ENCODE assay signal across 9 cellular contexts in genomic region chr13:68304287-68304893, GRCh38.
DNase-seq lines count a peak whose midpoint lies in the region; ATAC-seq, FAIRE-seq and TF ChIP-seq lines count a peak whose summit lies in the region.
"Had no signal": no experiment of that assay in that cellular context is flagged by ENCODE, and none has a peak within 500 bp of the region (broad histone marks: within the 10 kb centered on the region; RNA-seq: fewer than 3 reads in every experiment).

No MANE protein-coding gene starts in this region.

- intact Hi-C loops in colonic mucosa (cut with DNase I): no loop called here

- FAIRE-seq in G401.6 (lab: Jason Lieb, UNC): peak; percentile 96

- no peaks in the 10 kb centered on the region for H3K36me3 Mint-ChIP-seq in naive thymus-derived CD8-positive, alpha-beta T cell

- H3K4me1 ChIP-seq in colonic mucosa: no peaks in the 10 kb centered on the region

- no peak overlapping the region for H3K9ac ChIP-seq in colonic mucosa (ENCODE audit: low read depth in 2 of 2, low read length in 2 of 2)

- no peak for ATAC-seq in naive thymus-derived CD8-positive, alpha-beta T cell

- H3K27me3 ChIP-seq in H7 (ENCODE audit: control insufficient read depth, insufficient read depth, low read length) (no peaks in the 10 kb centered on the region), colonic mucosa (no peaks in the 10 kb centered on the region)
- H3K27me3 ChIP-seq: neutrophil had no signal

- no peak overlapping the region for H3K27ac ChIP-seq in colonic mucosa
- H3K27ac ChIP-seq: neutrophil had no signal

- H3K36me3 ChIP-seq in H7 (replicated peaks; ENCODE audit: control insufficient read depth, insufficient read depth, low read length): no peaks in the 10 kb centered on the region
- no peaks in the 10 kb centered on the region for H3K36me3 ChIP-seq in colonic mucosa
- H3K36me3 ChIP-seq: neutrophil had no signal

- H3K27ac Mint-ChIP-seq in naive thymus-derived CD8-positive, alpha-beta T cell: no peak overlapping the region

- H3K4me1 Mint-ChIP-seq in naive thymus-derived CD8-positive, alpha-beta T cell: no peaks in the 10 kb centered on the region

- POLR2A ChIA-PET in naive thymus-derived CD8-positive, alpha-beta T cell (lab: Charles Lee): no interaction called here

- no peaks in the 10 kb centered on the region for H3K9me3 ChIP-seq in colonic mucosa
- H3K9me3 ChIP-seq: neutrophil had no signal

- TF ChIP-seq CTCF in colonic mucosa (IDR thresholded peaks at IDR 0.05): peak; percentile 55

- peaks cover 0 to 16% (median 8%) of the 10 kb centered on the region in 9 donors for H3K9me3 Mint-ChIP-seq in naive thymus-derived CD8-positive, alpha-beta T cell

- no peak overlapping the region for H3K4me3 Mint-ChIP-seq in naive thymus-derived CD8-positive, alpha-beta T cell

- no peaks in the 10 kb centered on the region for H3K27me3 Mint-ChIP-seq in naive thymus-derived CD8-positive, alpha-beta T cell

- no peak overlapping the region for H3K4me3 ChIP-seq in H7 (ENCODE audit: insufficient read depth, low read depth, low read length)
- H3K4me3 ChIP-seq in colonic mucosa: no peak overlapping the region

- DNase-seq in H7 (peak; percentile 9), NCI-H146 treated with DMSO at 0.1 percent for 48 hours (lab: John Stamatoyannopoulos, UW; ENCODE audit: unreplicated experiment) (peak; percentile 15), colonic mucosa (no peak), renal cortical epithelial cell (ENCODE audit: low read depth) (peak; percentile 47), cortex of kidney (lab: John Stamatoyannopoulos, UW) (no peak)
- DNase-seq in effector CD8-positive, alpha-beta T cell (lab: John Stamatoyannopoulos, UW): no peak
- no peak for DNase-seq in naive thymus-derived CD8-positive, alpha-beta T cell

Comparison
In these comparisons a context has a peak if more than half of its experiments do, and no peak if none do; other contexts are left out.
1. DNase-seq: peak in H7 (single experiment), NCI-H146 treated with DMSO at 0.1 percent for 48 hours (single experiment) and renal cortical epithelial cell (single experiment); none in colonic mucosa (single experiment), effector CD8-positive, alpha-beta T cell (single experiment), naive thymus-derived CD8-positive, alpha-beta T cell (0 of 10) and cortex of kidney (single experiment).